Comparison of ENCODE assay signal across 8 cellular contexts in the genomic region with DNA sequence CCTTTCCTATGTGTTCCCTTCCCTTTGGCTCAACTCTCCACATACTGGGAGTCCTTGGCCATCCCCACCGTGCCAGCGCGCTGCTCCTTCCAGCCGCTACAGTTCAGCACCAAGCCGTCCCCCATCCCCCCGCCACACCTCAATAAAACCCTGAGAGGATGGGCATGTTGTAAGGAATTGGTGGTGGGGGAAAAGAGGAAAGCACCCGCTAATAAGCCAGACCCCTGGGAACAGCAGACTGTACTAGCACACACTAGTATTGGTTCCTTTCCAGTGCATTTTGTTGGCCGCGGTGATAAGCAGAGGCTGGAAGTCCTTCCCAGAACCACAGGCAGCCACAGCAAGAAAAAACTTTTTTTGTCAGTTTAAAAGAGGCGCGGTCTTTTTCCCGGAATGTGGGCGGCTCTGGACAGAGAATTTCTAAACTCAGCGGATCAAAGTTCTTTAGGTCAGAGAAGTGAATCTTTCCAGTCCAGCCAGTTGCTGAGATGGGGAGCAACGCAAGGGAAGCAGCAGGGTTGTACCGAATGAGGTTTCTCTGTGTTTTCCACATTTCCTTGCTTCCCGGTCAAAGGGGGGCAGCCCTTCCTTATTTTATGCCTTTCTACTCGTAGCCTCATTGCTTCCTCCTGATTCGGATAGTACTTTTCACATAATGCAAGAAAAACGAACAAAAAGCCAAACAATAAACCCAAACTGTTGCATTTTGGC. TPM values are rescaled to one million over a fixed set of nuclear protein-coding genes. Genes with fewer than 3 reads are reported as not detected.
DNase-seq lines count a peak whose midpoint lies in the region; ATAC-seq, FAIRE-seq and TF ChIP-seq lines count a peak whose summit lies in the region.

No MANE protein-coding gene starts in this region.

- peaks cover 0 to 27% (median 19%) of the 10 kb centered on the region in 9 donors for H3K4me1 ChIP-seq in heart right ventricle

- no peaks in the 10 kb centered on the region for H3K9me3 ChIP-seq in heart right ventricle

- peak in 5 of 9 donors; percentile 11 to 50 (median 33) for TF ChIP-seq CTCF in heart right ventricle (IDR thresholded peaks at IDR 0.05)
- no peak for TF ChIP-seq CTCF in mesothelial cell of epicardium (IDR thresholded peaks at IDR 0.05; ENCODE audit: unreplicated experiment)

- peak in 4 of 8 donors; percentile 22 to 32 (median 28) for ATAC-seq in heart right ventricle
- no peak for ATAC-seq in Right ventricle myocardium superior (ENCODE audit: poor library complexity)
- ATAC-seq in GM21737 (IDR thresholded peaks at IDR 0.05; ENCODE audit: unreplicated experiment): no peak
- ATAC-seq in HG03139 (IDR thresholded peaks at IDR 0.05; ENCODE audit: unreplicated experiment): no peak

- H3K36me3 ChIP-seq in heart right ventricle: peaks cover 0 to 11% (median 0%) of the 10 kb centered on the region in 9 donors

- intact Hi-C loops in heart right ventricle (cut with DNase I): loop anchor here in 5 of 10 donors (5.0 to 10.0 kb wide), 4 partner anchors 238 to 1508 kb away; no protein-coding TSS in a partner anchor
- intact Hi-C loops in Right ventricle myocardium superior (cut with DNase I): loop anchor here (10.0 kb wide), 1 partner anchor 238 kb away; no protein-coding TSS in a partner anchor

- H3K27ac Mint-ChIP-seq in mesothelial cell of epicardium: no peak overlapping the region

- 6 to 7% methylated on average over 20 of the region's 20 CpGs for WGBS in heart right ventricle, 2 donors

- peaks cover 52% of the 10 kb centered on the region for H3K27me3 Mint-ChIP-seq in mesothelial cell of epicardium (ENCODE audit: low read depth)

- peak overlapping the region; percentile 75 for H3K4me3 Mint-ChIP-seq in mesothelial cell of epicardium

- H3K4me3 ChIP-seq in heart right ventricle: peak overlapping the region; percentile 51 to 89 (median 74)

- H3K9me3 Mint-ChIP-seq in mesothelial cell of epicardium: no peaks in the 10 kb centered on the region

- H3K4me1 Mint-ChIP-seq in mesothelial cell of epicardium: peaks cover 18% of the 10 kb centered on the region

- no peak for FAIRE-seq in urothelium cell line (lab: Jason Lieb, UNC)

- H3K27ac ChIP-seq in heart right ventricle: no peak overlapping the region

- DNase-seq in heart right ventricle: peak; percentile 11 to 13
- DNase-seq in Right ventricle myocardium superior: no peak
- peak; percentile 23 for DNase-seq in dermis blood vessel endothelial cell
- DNase-seq in mesothelial cell of epicardium (ENCODE audit: low spot score in 2 of 2, unreplicated experiment in 2 of 2): no peak
- peak; percentile 24 for DNase-seq in urothelium cell line (ENCODE audit: low spot score)
- DNase-seq in DMS53 (lab: John Stamatoyannopoulos, UW): no peak

- H3K36me3 Mint-ChIP-seq in mesothelial cell of epicardium: no peaks in the 10 kb centered on the region

- H3K27me3 ChIP-seq in heart right ventricle: peaks cover 0 to 61% (median 0%) of the 10 kb centered on the region in 7 donors

RNA-seq across cellular contexts. Expression of a gene that starts 2.1 kb away (rescaled TPM):
- 1 to 10 TPM in 6 of 10 donors, under 1 TPM in 4; 0.47 to 1.6 (median 1.1) TPM for total RNA-seq in heart right ventricle
- under 1 TPM; 0.15 to 0.64 TPM for polyA plus RNA-seq in heart right ventricle
- total RNA-seq in Right ventricle myocardium superior: 0.51 TPM
- total RNA-seq in dermis blood vessel endothelial cell: 2.5 and 3.9 TPM in 2 replicates
- total RNA-seq in mesothelial cell of epicardium: 3.6 to 4.8 TPM (median 3.6 TPM) in 3 replicates

Comparison
In these comparisons a context has a peak if more than half of its experiments do, and no peak if none do; other contexts are left out.
1. DNase-seq: peak in heart right ventricle (2 of 2), dermis blood vessel endothelial cell (single experiment) and urothelium cell line (single experiment); none in Right ventricle myocardium superior (single experiment), mesothelial cell of epicardium (0 of 2) and DMS53 (single experiment).